In the genomic region with DNA sequence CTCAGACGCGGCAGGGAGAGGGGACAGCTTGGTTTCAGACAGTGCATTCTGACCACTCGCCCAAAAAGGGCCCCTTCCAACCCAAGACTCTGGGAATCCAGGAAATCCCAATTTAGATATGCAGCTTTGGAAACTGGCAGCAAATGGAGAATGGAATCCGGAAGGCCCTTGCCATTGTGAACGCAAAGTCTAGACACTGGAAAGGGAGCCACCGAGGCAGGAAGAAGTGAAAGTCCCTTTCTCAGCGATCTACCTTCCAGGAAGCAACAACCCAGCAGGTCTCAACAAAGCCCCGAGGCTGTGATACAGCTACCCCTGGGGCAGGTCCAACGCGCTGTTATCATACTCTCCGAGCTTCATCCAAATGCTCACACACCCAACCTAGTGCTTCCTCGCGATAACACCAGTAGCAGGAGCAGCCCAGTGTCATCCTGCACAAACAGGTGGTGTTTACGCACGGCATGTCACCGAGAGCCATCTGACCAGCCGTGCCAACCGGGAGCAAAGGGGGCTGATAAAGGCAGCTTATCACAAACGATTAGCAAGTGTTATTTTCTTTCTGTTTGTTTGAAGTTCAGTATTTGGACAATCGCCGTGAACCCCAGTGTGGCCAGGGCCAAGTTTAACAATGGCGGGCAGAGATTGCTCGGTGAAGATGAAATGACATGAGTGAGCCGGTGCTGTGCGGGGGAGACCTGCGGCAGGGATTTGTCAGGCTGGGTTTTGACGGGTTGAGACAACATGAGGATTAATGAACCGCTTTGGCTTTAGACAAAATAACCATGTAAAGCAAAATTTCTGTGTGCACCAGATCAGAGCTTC, we compare ENCODE assay signal across 2 cellular contexts.
TF ChIP-seq lines count a peak whose summit lies in the region.

No MANE protein-coding gene starts in this region.

TF ChIP-seq in HCT116, 20 proteins besides CTCF, POLR2A, EP300 and RAD21:
- no peak for TF ChIP-seq EGR1 (IDR thresholded peaks at IDR 0.05; ENCODE audit: low read depth)
- TF ChIP-seq EZH2phosphoT487 (IDR thresholded peaks at IDR 0.05; ENCODE audit: borderline replicate concordance), result peak; percentile 77; the same call in 1 of the 2 replicates

TF ChIP-seq in K562, 482 proteins besides CTCF, POLR2A, EP300 and RAD21:
- TF ChIP-seq, protein P1, sequence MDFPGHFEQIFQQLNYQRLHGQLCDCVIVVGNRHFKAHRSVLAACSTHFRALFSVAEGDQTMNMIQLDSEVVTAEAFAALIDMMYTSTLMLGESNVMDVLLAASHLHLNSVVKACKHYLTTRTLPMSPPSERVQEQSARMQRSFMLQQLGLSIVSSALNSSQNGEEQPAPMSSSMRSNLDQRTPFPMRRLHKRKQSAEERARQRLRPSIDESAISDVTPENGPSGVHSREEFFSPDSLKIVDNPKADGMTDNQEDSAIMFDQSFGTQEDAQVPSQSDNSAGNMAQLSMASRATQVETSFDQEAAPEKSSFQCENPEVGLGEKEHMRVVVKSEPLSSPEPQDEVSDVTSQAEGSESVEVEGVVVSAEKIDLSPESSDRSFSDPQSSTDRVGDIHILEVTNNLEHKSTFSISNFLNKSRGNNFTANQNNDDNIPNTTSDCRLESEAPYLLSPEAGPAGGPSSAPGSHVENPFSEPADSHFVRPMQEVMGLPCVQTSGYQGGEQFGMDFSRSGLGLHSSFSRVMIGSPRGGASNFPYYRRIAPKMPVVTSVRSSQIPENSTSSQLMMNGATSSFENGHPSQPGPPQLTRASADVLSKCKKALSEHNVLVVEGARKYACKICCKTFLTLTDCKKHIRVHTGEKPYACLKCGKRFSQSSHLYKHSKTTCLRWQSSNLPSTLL (IDR thresholded peaks at IDR 0.05), result no peak
- TF ChIP-seq CBFA2T2 (conservative IDR thresholded peaks at IDR 0.05) (0 out of 2 replicates have a peak, but pooled peaks have one; percentile 12), TCF3 (CRISPR knock-in tag; IDR thresholded peaks at IDR 0.05) (0 out of 2 replicates have a peak, but pooled peaks have one; percentile 15), CBFA2T3 (IDR thresholded peaks at IDR 0.05) (peak; percentile 56), MTA3 (IDR thresholded peaks at IDR 0.05; ENCODE audit: borderline replicate concordance) (no peak), SREBF2 (CRISPR knock-in tag; IDR thresholded peaks at IDR 0.05) (no peak), TAL1 (IDR thresholded peaks at IDR 0.05) (peak; percentile 21; the same call in 1 of the 2 replicates), MEIS2 (IDR thresholded peaks at IDR 0.05; ENCODE audit: partially characterized antibody) (peak; percentile 3), KDM1A (IDR thresholded peaks at IDR 0.05) (0 out of 4 replicates have a peak, but pooled peaks of 1 of the 2 experiments have one; percentile 17), CHD2 (IDR thresholded peaks at IDR 0.05; ENCODE audit: low read depth, low read length) (peak; percentile 61), ZKSCAN8 (CRISPR knock-in tag; IDR thresholded peaks at IDR 0.05) (no peak)
